ENCODE assay signal across 28 cellular contexts in genomic region chr18:8549254-8549653, GRCh38. TPM values are rescaled to one million over a fixed set of nuclear protein-coding genes. Genes with fewer than 3 reads are reported as not detected.
DNase-seq lines count a peak whose midpoint lies in the region; ATAC-seq, FAIRE-seq and TF ChIP-seq lines count a peak whose summit lies in the region.
"Had no signal": no experiment of that assay in that cellular context is flagged by ENCODE, and none has a peak within 500 bp of the region (broad histone marks: within the 10 kb centered on the region; RNA-seq: fewer than 3 reads in every experiment).

No MANE protein-coding gene starts in this region.

- H3F3A ChIP-seq in GM23338 (replicated peaks; ENCODE audit: low read depth) (no peaks in the 10 kb centered on the region), neural cell (ENCODE audit: insufficient read depth, low read length, poor library complexity, severe bottlenecking) (no peaks in the 10 kb centered on the region)

- H3K4me3 Mint-ChIP-seq in GM23338 (no peak overlapping the region), astrocyte (ENCODE audit: unreplicated experiment) (no peak overlapping the region)
- no peak overlapping the region for H3K4me3 Mint-ChIP-seq in natural killer cell treated with Interleukin-12 subunit alpha and Interleukin-12 subunit beta and Interleukin-15 and Interleukin-18, amount 100 ng/mL, for 72 hours
- H3K4me3 Mint-ChIP-seq: CD14-positive monocyte; CD4-positive, alpha-beta memory T cell; CD4-positive, CD25-positive, alpha-beta regulatory T cell; CD8-positive, alpha-beta memory T cell had no signal

- TF ChIP-seq EP300 in neural cell (conservative IDR thresholded peaks at IDR 0.05; ENCODE audit: poor library complexity, severe bottlenecking): no peak

- no peaks in the 10 kb centered on the region for H3K36me3 Mint-ChIP-seq in GM23338 (ENCODE audit: low read depth)
- no peaks in the 10 kb centered on the region for H3K36me3 Mint-ChIP-seq in astrocyte (ENCODE audit: low read depth, unreplicated experiment)
- no peaks in the 10 kb centered on the region for H3K36me3 Mint-ChIP-seq in natural killer cell treated with Interleukin-12 subunit alpha and Interleukin-12 subunit beta and Interleukin-15 and Interleukin-18, amount 100 ng/mL, for 72 hours
- H3K36me3 Mint-ChIP-seq: CD14-positive monocyte; CD4-positive, alpha-beta memory T cell; CD4-positive, CD25-positive, alpha-beta regulatory T cell; CD8-positive, alpha-beta memory T cell had no signal

- no peaks in the 10 kb centered on the region for H3K27me3 ChIP-seq in GM23338 (ENCODE audit: insufficient read depth)
- H3K27me3 ChIP-seq in astrocyte (ENCODE audit: insufficient read depth, low read length): peaks cover 21% of the 10 kb centered on the region
- H3K27me3 ChIP-seq in neural cell (ENCODE audit: insufficient read depth, low read depth, low read length): no peaks in the 10 kb centered on the region
- H3K27me3 ChIP-seq: BE2C, BLaER1 had no signal

- TF ChIP-seq CTCF in GM23338 (conservative IDR thresholded peaks at IDR 0.05; ENCODE audit: low read depth in 2 of 2): no peak
- TF ChIP-seq CTCF in astrocyte (IDR thresholded peaks at IDR 0.05; ENCODE audit: insufficient read depth, low read depth, low read length): no peak
- no peak for TF ChIP-seq CTCF in neural cell (IDR thresholded peaks at IDR 0.05; ENCODE audit: poor library complexity, severe bottlenecking)

- no peaks in the 10 kb centered on the region for H4K20me1 ChIP-seq in GM23338 (replicated peaks; ENCODE audit: insufficient read depth)
- H4K20me1 ChIP-seq in astrocyte (ENCODE audit: insufficient read depth, low read length): no peaks in the 10 kb centered on the region
- no peaks in the 10 kb centered on the region for H4K20me1 ChIP-seq in neural cell (ENCODE audit: insufficient read depth)
- H4K20me1 ChIP-seq: BLaER1 had no signal

- no peak for FAIRE-seq in astrocyte (lab: Jason Lieb, UNC)
- FAIRE-seq: A204.1, GM12878, GM12892, GM18507 had no signal

- H3K9ac ChIP-seq in astrocyte (ENCODE audit: low read length): no peak overlapping the region
- no peak overlapping the region for H3K9ac ChIP-seq in neural cell (ENCODE audit: low read length)
- H3K9ac ChIP-seq: BLaER1 had no signal

- H3K9me3 ChIP-seq in astrocyte (ENCODE audit: insufficient read depth, low read depth, low read length): no peaks in the 10 kb centered on the region
- no peaks in the 10 kb centered on the region for H3K9me3 ChIP-seq in neural cell (ENCODE audit: low read length)
- H3K9me3 ChIP-seq: BE2C, BLaER1 had no signal

- ATAC-seq in GM23338: no peak
- no peak for ATAC-seq in HG02571 (IDR thresholded peaks at IDR 0.05; ENCODE audit: unreplicated experiment)
- ATAC-seq in natural killer cell treated with Interleukin-12 subunit alpha and Interleukin-12 subunit beta and Interleukin-15 and Interleukin-18, amount 100 ng/mL, for 72 hours: no peak

- H3K4me3 ChIP-seq in GM23338 (no peak overlapping the region), astrocyte (ENCODE audit: insufficient read depth, low read depth, low read length) (no peak overlapping the region), neural cell (ENCODE audit: low read length) (peak overlapping the region; percentile 28)
- H3K4me3 ChIP-seq: BLaER1, GM12878 had no signal

- H2AFZ ChIP-seq in GM23338 (0 out of 2 replicates have a peak overlapping the region, but pooled peaks have one; percentile 6), astrocyte (ENCODE audit: low read depth, low read length) (no peak overlapping the region), neural cell (ENCODE audit: low read depth, low read length) (no peak overlapping the region)

- H3K4me2 ChIP-seq in GM23338: no peak overlapping the region
- no peak overlapping the region for H3K4me2 ChIP-seq in astrocyte (ENCODE audit: low read length)
- peak overlapping the region; percentile 48 for H3K4me2 ChIP-seq in neural cell (ENCODE audit: low read length)
- H3K4me2 ChIP-seq: BLaER1 had no signal

- no peaks in the 10 kb centered on the region; the same call in 1 of the 3 replicates for H3K9me3 Mint-ChIP-seq in GM23338
- no peaks in the 10 kb centered on the region for H3K9me3 Mint-ChIP-seq in astrocyte (ENCODE audit: unreplicated experiment)
- no peaks in the 10 kb centered on the region for H3K9me3 Mint-ChIP-seq in natural killer cell treated with Interleukin-12 subunit alpha and Interleukin-12 subunit beta and Interleukin-15 and Interleukin-18, amount 100 ng/mL, for 72 hours
- H3K9me3 Mint-ChIP-seq: CD4-positive, alpha-beta memory T cell; CD8-positive, alpha-beta memory T cell had no signal

- H3K36me3 ChIP-seq in GM23338 (ENCODE audit: insufficient read depth) (no peaks in the 10 kb centered on the region), astrocyte (ENCODE audit: insufficient read depth, low read length) (no peaks in the 10 kb centered on the region), neural cell (ENCODE audit: insufficient read depth, low read length) (no peaks in the 10 kb centered on the region)
- H3K36me3 ChIP-seq: BE2C, BLaER1 had no signal

- peaks cover 23% of the 10 kb centered on the region for H3K4me1 Mint-ChIP-seq in GM23338
- peaks cover 18% of the 10 kb centered on the region for H3K4me1 Mint-ChIP-seq in astrocyte (ENCODE audit: low read depth, unreplicated experiment)
- H3K4me1 Mint-ChIP-seq in natural killer cell treated with Interleukin-12 subunit alpha and Interleukin-12 subunit beta and Interleukin-15 and Interleukin-18, amount 100 ng/mL, for 72 hours (ENCODE audit: low read depth in 2 of 2): no peaks in the 10 kb centered on the region
- H3K4me1 Mint-ChIP-seq: CD14-positive monocyte; CD4-positive, alpha-beta memory T cell; CD4-positive, CD25-positive, alpha-beta regulatory T cell; CD8-positive, alpha-beta memory T cell had no signal

- H3K27me3 Mint-ChIP-seq in GM23338 (ENCODE audit: insufficient read depth, low read depth, poor library complexity) (peaks cover 3% of the 10 kb centered on the region), astrocyte (ENCODE audit: low read depth, unreplicated experiment) (peaks cover 6% of the 10 kb centered on the region)
- H3K27me3 Mint-ChIP-seq in natural killer cell treated with Interleukin-12 subunit alpha and Interleukin-12 subunit beta and Interleukin-15 and Interleukin-18, amount 100 ng/mL, for 72 hours: peaks cover 3 to 11% of the 10 kb centered on the region in 2 donors

- DNase-seq in GM23338 (ENCODE audit: low spot score) (no peak), NCI-H526 (lab: John Stamatoyannopoulos, UW) (peak; percentile 31 to 56), astrocyte (ENCODE audit: low read depth) (no peak), NCI-H1694 (lab: John Stamatoyannopoulos, UW) (no peak)
- DNase-seq in natural killer cell treated with Interleukin-12 subunit alpha and Interleukin-12 subunit beta and Interleukin-15 and Interleukin-18, amount 100 ng/mL, for 72 hours (ENCODE audit: low spot score): no peak
- DNase-seq: 8988T; ACHN; BE2C; C1 segment of cervical spinal cord; CD4-positive, alpha-beta memory T cell; CD4-positive, CD25-positive, alpha-beta regulatory T cell; CD8-positive, alpha-beta memory T cell; COR-L47; DMS 273 treated with DMSO at 0.1 percent for 48 hours; DMS153; DMS53; DMS79; DND-41; EL; GDM1 had no signal

- H3K27ac ChIP-seq in GM23338 (ENCODE audit: low read depth) (no peak overlapping the region), astrocyte (ENCODE audit: low read depth, low read length) (no peak overlapping the region), neural cell (ENCODE audit: low read length) (peak overlapping the region; percentile 56)
- H3K27ac ChIP-seq: BLaER1 had no signal

- no peak for TF ChIP-seq RAD21 in neural cell (conservative IDR thresholded peaks at IDR 0.05)

- H3K4me1 ChIP-seq in GM23338 (ENCODE audit: insufficient read depth) (no peaks in the 10 kb centered on the region; the same call in 1 of the 2 replicates), astrocyte (ENCODE audit: insufficient read depth, low read length) (peaks cover 10% of the 10 kb centered on the region)
- H3K4me1 ChIP-seq: BE2C, BLaER1 had no signal

- H3K79me2 ChIP-seq in GM23338 (replicated peaks; ENCODE audit: insufficient read depth): no peaks in the 10 kb centered on the region
- H3K79me2 ChIP-seq in astrocyte (ENCODE audit: insufficient read depth, low read length): no peaks in the 10 kb centered on the region
- no peaks in the 10 kb centered on the region for H3K79me2 ChIP-seq in neural cell (replicated peaks; ENCODE audit: insufficient read depth, low read length)

- H3K27ac Mint-ChIP-seq in GM23338 (no peak overlapping the region), astrocyte (ENCODE audit: unreplicated experiment) (peak overlapping the region; percentile 74)
- no peak overlapping the region for H3K27ac Mint-ChIP-seq in natural killer cell treated with Interleukin-12 subunit alpha and Interleukin-12 subunit beta and Interleukin-15 and Interleukin-18, amount 100 ng/mL, for 72 hours
- H3K27ac Mint-ChIP-seq: CD14-positive monocyte; CD4-positive, alpha-beta memory T cell; CD4-positive, CD25-positive, alpha-beta regulatory T cell had no signal

- H3K9me2 ChIP-seq in GM23338 (ENCODE audit: insufficient read depth): no peaks in the 10 kb centered on the region
- H3K9me2 ChIP-seq in neural cell (ENCODE audit: insufficient read depth, low read length): no peaks in the 10 kb centered on the region

TF ChIP-seq in GM23338, 12 proteins besides CTCF, POLR2A, EP300 and RAD21 (continues in another document):
- TF ChIP-seq NANOG (IDR thresholded peaks at IDR 0.05; ENCODE audit: borderline replicate concordance) (no peak), JUNB (IDR thresholded peaks at IDR 0.05; ENCODE audit: unreplicated experiment) (no peak)

RNA-seq across cellular contexts. Expression of gene RAB12, which starts 60.0 kb away (rescaled TPM):
- 80.4 and 92.3 TPM in 2 replicates for total RNA-seq in GM23338 (2014; rRNA removed; shearing (Covaris generic))
- polyA plus RNA-seq in GM23338 (2016; fragmentation: Nextera tagmentation; extraction: Ambion mirVana) (16.7 and 20.7 TPM in 2 replicates), neural cell (84.3 and 102 TPM in 2 replicates)
- 49.4 and 52.6 TPM in 2 replicates for total RNA-seq in astrocyte
- 89.1 and 100 TPM in 2 replicates for polyA minus RNA-seq in neural cell
- total RNA-seq in natural killer cell treated with Interleukin-12 subunit alpha and Interleukin-12 subunit beta and Interleukin-15 and Interleukin-18, amount 100 ng/mL, for 72 hours: 10 to 100 TPM; 19.1 to 33.0 TPM

Comparison
In these comparisons a context has a peak if more than half of its experiments do, and no peak if none do; other contexts are left out.
1. DNase-seq: peak in NCI-H526 (2 of 2); none in GM23338 (single experiment), astrocyte (single experiment), NCI-H1694 (single experiment) and natural killer cell treated with Interleukin-12 subunit alpha and Interleukin-12 subunit beta and Interleukin-15 and Interleukin-18, amount 100 ng/mL, for 72 hours (single experiment).